Comparison of ENCODE assay signal across 8 cellular contexts in genomic region chr4:40731792-40732245, GRCh38. TPM values are rescaled to one million over a fixed set of nuclear protein-coding genes. Genes with fewer than 3 reads are reported as not detected.
DNase-seq lines count a peak whose midpoint lies in the region; ATAC-seq and TF ChIP-seq lines count a peak whose summit lies in the region.

No MANE protein-coding gene starts in this region.

- H4K20me1 ChIP-seq in OCI-LY3 (ENCODE audit: insufficient read depth, low read length) (no peaks in the 10 kb centered on the region), hepatocyte (ENCODE audit: insufficient read depth, poor library complexity, severe bottlenecking) (no peaks in the 10 kb centered on the region)

- 61% methylated on average over 6 of the region's 6 CpGs for WGBS in hepatocyte (ENCODE audit: low lambda C conversion rate, missing lambda C conversion rate)

- H3K4me1 ChIP-seq in OCI-LY3 (ENCODE audit: low read length) (peaks cover 8% of the 10 kb centered on the region), hepatocyte (ENCODE audit: insufficient read depth) (peaks cover 10% of the 10 kb centered on the region)

- DNase-seq in G401 (ENCODE audit: low spot score): peak; percentile 24
- peak; percentile 61 for DNase-seq in hepatocyte (ENCODE audit: low spot score)
- DNase-seq in putamen (ENCODE audit: low spot score): no peak
- DNase-seq in iPS-NIHi11 (ENCODE audit: low spot score): no peak

- H3K4me3 ChIP-seq in OCI-LY3 (ENCODE audit: low read length): no peak overlapping the region
- H3K4me3 ChIP-seq in hepatocyte: no peak overlapping the region

- H3K9ac ChIP-seq in OCI-LY3 (ENCODE audit: low read length): no peak overlapping the region

- H3K9me2 ChIP-seq in hepatocyte (replicated peaks; ENCODE audit: insufficient read depth): no peaks in the 10 kb centered on the region

- H3K79me2 ChIP-seq in OCI-LY3 (ENCODE audit: low read length) (no peaks in the 10 kb centered on the region), hepatocyte (no peaks in the 10 kb centered on the region)

- ATAC-seq in HG03354 (IDR thresholded peaks at IDR 0.05; ENCODE audit: poor library complexity, severe bottlenecking, unreplicated experiment) (peak; percentile 87), GM18861 (IDR thresholded peaks at IDR 0.05; ENCODE audit: unreplicated experiment) (no peak), HG03469 (IDR thresholded peaks at IDR 0.05; ENCODE audit: unreplicated experiment) (no peak)

- H3K27ac ChIP-seq in OCI-LY3 (ENCODE audit: low read length): no peak overlapping the region
- H3K27ac ChIP-seq in hepatocyte: peak overlapping the region; percentile 33

- H2AFZ ChIP-seq in OCI-LY3 (ENCODE audit: low read depth, low read length) (0 out of 2 replicates have a peak overlapping the region, but pooled peaks have one; percentile 40), hepatocyte (peak overlapping the region; percentile 22)

- H3K4me2 ChIP-seq in OCI-LY3 (ENCODE audit: low read length) (no peak overlapping the region), hepatocyte (peak overlapping the region; percentile 5)

- H3K27me3 ChIP-seq in OCI-LY3 (ENCODE audit: low read depth, low read length): peaks cover 15% of the 10 kb centered on the region; the same call in 1 of the 2 replicates
- H3K27me3 ChIP-seq in hepatocyte: no peaks in the 10 kb centered on the region

- H3K9me3 ChIP-seq in OCI-LY3 (ENCODE audit: insufficient read depth, low read length) (no peaks in the 10 kb centered on the region), hepatocyte (ENCODE audit: low read depth) (no peaks in the 10 kb centered on the region)

- TF ChIP-seq CTCF in OCI-LY3 (IDR thresholded peaks at IDR 0.05; ENCODE audit: low read depth, low read length) (no peak), hepatocyte (IDR thresholded peaks at IDR 0.05; ENCODE audit: poor library complexity) (no peak)

- H3K36me3 ChIP-seq in OCI-LY3 (replicated peaks; ENCODE audit: low read depth, low read length) (no peaks in the 10 kb centered on the region), hepatocyte (replicated peaks; ENCODE audit: insufficient read depth, low read depth) (no peaks in the 10 kb centered on the region)

- in situ Hi-C loops in G401 (cut with HindIII; ENCODE audit: low sequenced_read_pairs): no loop called here

RNA-seq across cellular contexts. Expression of gene NSUN7, which starts 17.9 kb away (rescaled TPM):
- total RNA-seq in G401 (2014; rRNA removed; shearing (Covaris generic)): not detected in 2 replicates
- total RNA-seq in hepatocyte: 8.0 and 10.3 TPM in 2 replicates
- 4.6 and 6.0 TPM in 2 replicates for polyA plus RNA-seq in hepatocyte

Comparison
In these comparisons a context has a peak if more than half of its experiments do, and no peak if none do; other contexts are left out.
1. DNase-seq: peak in G401 (single experiment) and hepatocyte (single experiment); none in putamen (single experiment) and iPS-NIHi11 (single experiment).